1 cellular context compared by ENCODE assay signal in the genomic region with DNA sequence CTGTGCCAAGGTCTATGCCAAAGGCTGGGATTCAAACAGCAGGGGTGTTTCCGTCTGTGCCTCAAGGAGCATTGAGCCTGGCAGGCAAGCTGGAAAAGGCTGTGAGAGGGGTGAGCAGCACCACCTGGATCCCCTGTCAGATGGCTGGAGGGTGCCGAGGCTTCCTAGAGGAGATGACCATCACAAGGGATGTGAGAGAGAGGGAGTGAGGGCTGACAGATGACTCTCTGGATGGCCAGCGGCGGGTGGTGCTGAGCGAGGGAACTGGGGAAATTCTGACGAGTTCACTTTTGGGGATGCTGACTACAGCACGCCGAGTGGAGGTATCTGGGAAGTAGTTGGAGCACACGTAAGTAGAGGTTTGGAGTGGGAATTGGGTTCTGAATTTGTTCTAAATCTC.
TF ChIP-seq lines count a peak whose summit lies in the region.

No MANE protein-coding gene starts in this region.

TF ChIP-seq in HepG2, 621 proteins besides CTCF, POLR2A, EP300 and RAD21:
- no peak for TF ChIP-seq ATF7-NPFF (CRISPR knock-in tag; IDR thresholded peaks at IDR 0.05; ENCODE audit: low read depth)
- TF ChIP-seq ZNF207 (IDR thresholded peaks at IDR 0.05; ENCODE audit: borderline replicate concordance) = no peak
- no peak for TF ChIP-seq TCF7 (IDR thresholded peaks at IDR 0.05; ENCODE audit: low read depth)
